In genomic region chr2:47664817-47665216, GRCh38 we compare ENCODE assay signal across 14 cellular contexts.
A peak's percentile ranks its signal among the peaks of the same experiment; 100 is the strongest.
DNase-seq lines count a peak whose midpoint lies in the region; ATAC-seq and TF ChIP-seq lines count a peak whose summit lies in the region.
"Had no signal": no experiment of that assay in that cellular context is flagged by ENCODE, and none has a peak within 500 bp of the region (broad histone marks: within the 10 kb centered on the region; RNA-seq: fewer than 3 reads in every experiment).

No MANE protein-coding gene starts in this region.

- H3K4me3 ChIP-seq in cardiac muscle cell = no peak overlapping the region
- H3K4me3 ChIP-seq in left ventricle myocardium inferior = no peak overlapping the region
- H3K4me3 ChIP-seq in colonic mucosa = no peak overlapping the region
- no peak overlapping the region for H3K4me3 ChIP-seq in upper lobe of right lung
- H3K4me3 ChIP-seq: ascending aorta, right lobe of liver, upper lobe of left lung had no signal

- H3K4me1 ChIP-seq in cardiac muscle cell (ENCODE audit: low read depth) (no peaks in the 10 kb centered on the region), left ventricle myocardium inferior (no peaks in the 10 kb centered on the region), colonic mucosa (no peaks in the 10 kb centered on the region), upper lobe of right lung (no peaks in the 10 kb centered on the region)
- H3K4me1 ChIP-seq: ascending aorta, BE2C, right lobe of liver, upper lobe of left lung had no signal

- no peak overlapping the region for H3K9ac ChIP-seq in colonic mucosa (ENCODE audit: low read depth in 2 of 2, low read length in 2 of 2)

- intact Hi-C loops in left ventricle myocardium inferior (cut with micrococcal nuclease) (no loop called here), colonic mucosa (cut with DNase I) (no loop called here), upper lobe of right lung (cut with DNase I) (no loop called here)

- H3K4me3 Mint-ChIP-seq in stimulated activated effector memory CD8-positive, alpha-beta T cell treated with anti-CD3 and anti-CD28 coated beads, Interleukin-12 subunit alpha, Interleukin-12 subunit beta, amount 100 ng/mL, for 72 hours = no peak overlapping the region
- H3K4me3 Mint-ChIP-seq: T-helper 17 cell had no signal

- no peak overlapping the region for H3K27ac ChIP-seq in cardiac muscle cell
- H3K27ac ChIP-seq in left ventricle myocardium inferior (replicated peaks) = no peak overlapping the region
- no peak overlapping the region for H3K27ac ChIP-seq in colonic mucosa
- H3K27ac ChIP-seq in upper lobe of right lung = no peak overlapping the region
- H3K27ac ChIP-seq: ascending aorta, right lobe of liver, upper lobe of left lung had no signal

- H3K9me3 Mint-ChIP-seq in stimulated activated effector memory CD8-positive, alpha-beta T cell treated with anti-CD3 and anti-CD28 coated beads, Interleukin-12 subunit alpha, Interleukin-12 subunit beta, amount 100 ng/mL, for 72 hours = no peaks in the 10 kb centered on the region

- no peak overlapping the region for H3K27ac Mint-ChIP-seq in stimulated activated effector memory CD8-positive, alpha-beta T cell treated with anti-CD3 and anti-CD28 coated beads, Interleukin-12 subunit alpha, Interleukin-12 subunit beta, amount 100 ng/mL, for 72 hours
- H3K27ac Mint-ChIP-seq: T-helper 17 cell had no signal

- ATAC-seq in upper lobe of right lung = peak; percentile 46
- ATAC-seq in stimulated activated effector memory CD8-positive, alpha-beta T cell treated with anti-CD3 and anti-CD28 coated beads, Interleukin-12 subunit alpha, Interleukin-12 subunit beta, amount 100 ng/mL, for 72 hours = no peak
- ATAC-seq: right lobe of liver, T-helper 17 cell had no signal

- no peaks in the 10 kb centered on the region for H3K36me3 ChIP-seq in cardiac muscle cell
- H3K36me3 ChIP-seq in left ventricle myocardium inferior = no peaks in the 10 kb centered on the region
- H3K36me3 ChIP-seq in colonic mucosa = no peaks in the 10 kb centered on the region
- no peaks in the 10 kb centered on the region for H3K36me3 ChIP-seq in upper lobe of right lung
- H3K36me3 ChIP-seq: ascending aorta, BE2C, right lobe of liver, upper lobe of left lung had no signal

- H3K36me3 Mint-ChIP-seq in stimulated activated effector memory CD8-positive, alpha-beta T cell treated with anti-CD3 and anti-CD28 coated beads, Interleukin-12 subunit alpha, Interleukin-12 subunit beta, amount 100 ng/mL, for 72 hours = no peaks in the 10 kb centered on the region

- peak in 1 of 2 donors; percentile 10 for DNase-seq in cardiac muscle cell (ENCODE audit: low read depth in 1 of 2, low spot score in 1 of 2)
- DNase-seq in left ventricle myocardium inferior = no peak
- DNase-seq in NCI-H226 = peak; percentile 21
- DNase-seq in colonic mucosa = peak; percentile 23
- DNase-seq in upper lobe of right lung = no peak
- DNase-seq in NCI-H748 treated with DMSO at 0.1 percent for 48 hours (lab: John Stamatoyannopoulos, UW) = no peak
- no peak for DNase-seq in stimulated activated effector memory CD8-positive, alpha-beta T cell treated with anti-CD3 and anti-CD28 coated beads, Interleukin-12 subunit alpha, Interleukin-12 subunit beta, amount 100 ng/mL, for 72 hours (ENCODE audit: low spot score in 2 of 2)
- no peak for DNase-seq in D341Med (ENCODE audit: low spot score)
- DNase-seq: BE2C, NCI-H510A treated with DMSO at 0.1 percent for 48 hours, right lobe of liver, T-helper 17 cell, upper lobe of left lung had no signal

- no peaks in the 10 kb centered on the region for H3K27me3 ChIP-seq in cardiac muscle cell
- H3K27me3 ChIP-seq in left ventricle myocardium inferior (ENCODE audit: low read depth) = no peaks in the 10 kb centered on the region
- H3K27me3 ChIP-seq in colonic mucosa = no peaks in the 10 kb centered on the region
- no peaks in the 10 kb centered on the region for H3K27me3 ChIP-seq in upper lobe of right lung
- H3K27me3 ChIP-seq: ascending aorta, BE2C, right lobe of liver, upper lobe of left lung had no signal

- H3K9me3 ChIP-seq in cardiac muscle cell (ENCODE audit: low read depth) (no peaks in the 10 kb centered on the region), left ventricle myocardium inferior (replicated peaks) (no peaks in the 10 kb centered on the region), colonic mucosa (no peaks in the 10 kb centered on the region), upper lobe of right lung (no peaks in the 10 kb centered on the region)
- H3K9me3 ChIP-seq: ascending aorta, BE2C, right lobe of liver, upper lobe of left lung had no signal

- no peaks in the 10 kb centered on the region for H3K4me1 Mint-ChIP-seq in stimulated activated effector memory CD8-positive, alpha-beta T cell treated with anti-CD3 and anti-CD28 coated beads, Interleukin-12 subunit alpha, Interleukin-12 subunit beta, amount 100 ng/mL, for 72 hours
- H3K4me1 Mint-ChIP-seq: T-helper 17 cell had no signal

- TF ChIP-seq CTCF in cardiac muscle cell (IDR thresholded peaks at IDR 0.05; ENCODE audit: low read depth, low read length) (peak; percentile 11), left ventricle myocardium inferior (IDR thresholded peaks at IDR 0.05; ENCODE audit: borderline replicate concordance) (no peak), colonic mucosa (IDR thresholded peaks at IDR 0.05) (no peak), upper lobe of right lung (IDR thresholded peaks at IDR 0.05) (no peak)

Comparison
In these comparisons a context has a peak if more than half of its experiments do, and no peak if none do; other contexts are left out.
1. DNase-seq: peak in NCI-H226 (single experiment) and colonic mucosa (single experiment); none in left ventricle myocardium inferior (single experiment), upper lobe of right lung (single experiment), NCI-H748 treated with DMSO at 0.1 percent for 48 hours (single experiment), stimulated activated effector memory CD8-positive, alpha-beta T cell treated with anti-CD3 and anti-CD28 coated beads, Interleukin-12 subunit alpha, Interleukin-12 subunit beta, amount 100 ng/mL, for 72 hours (0 of 2) and D341Med (single experiment).